18 cellular contexts compared by ENCODE assay signal in the genomic region with DNA sequence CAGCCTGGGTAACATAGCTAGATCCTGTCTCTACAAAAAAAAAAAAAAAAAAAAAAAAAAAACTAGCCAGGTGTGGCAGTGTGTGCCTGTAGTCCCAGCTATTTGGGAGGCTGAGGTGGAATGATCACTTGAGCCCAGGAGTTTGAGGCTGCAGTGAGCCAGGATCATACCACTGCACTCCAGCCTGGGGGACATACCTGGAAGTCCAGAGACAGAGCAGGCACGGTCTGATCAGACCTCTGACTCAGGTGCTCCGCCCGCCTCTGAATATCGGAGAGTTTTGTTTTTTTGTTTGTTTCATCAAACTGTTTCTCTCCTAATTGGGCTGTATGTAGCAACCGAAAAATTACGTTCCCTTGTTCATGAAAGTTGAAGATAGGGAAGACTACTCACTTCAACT. TPM values are rescaled to one million over a fixed set of nuclear protein-coding genes. Genes with fewer than 3 reads are reported as not detected.
DNase-seq lines count a peak whose midpoint lies in the region; ATAC-seq and TF ChIP-seq lines count a peak whose summit lies in the region.
"Had no signal": no experiment of that assay in that cellular context is flagged by ENCODE, and none has a peak within 500 bp of the region (broad histone marks: within the 10 kb centered on the region; RNA-seq: fewer than 3 reads in every experiment).

No MANE protein-coding gene starts in this region.

- ATAC-seq in HG03095 (IDR thresholded peaks at IDR 0.05; ENCODE audit: unreplicated experiment): no peak
- ATAC-seq in right cardiac atrium: no peak
- ATAC-seq in HG02970 (IDR thresholded peaks at IDR 0.05; ENCODE audit: low FRiP score, unreplicated experiment): no peak
- ATAC-seq: PC-3 had no signal

- H3K14ac ChIP-seq in trophoblast cell (ENCODE audit: low read length): no peak overlapping the region

- H4K91ac ChIP-seq in trophoblast cell (ENCODE audit: low read depth, low read length): no peak overlapping the region

- no peaks in the 10 kb centered on the region for H3K27me3 Mint-ChIP-seq in activated naive CD8-positive, alpha-beta T cell treated with anti-CD3 and anti-CD28 coated beads for 36 hours

- H3K36me3 Mint-ChIP-seq in activated naive CD8-positive, alpha-beta T cell treated with anti-CD3 and anti-CD28 coated beads for 36 hours: peaks cover 12% of the 10 kb centered on the region
- H3K36me3 Mint-ChIP-seq: CD14-positive monocyte had no signal

- no peaks in the 10 kb centered on the region for H3K27me3 ChIP-seq in GM23248 (replicated peaks; ENCODE audit: insufficient read depth)
- H3K27me3 ChIP-seq in Loucy (ENCODE audit: insufficient read depth, low read length, poor library complexity, severe bottlenecking): no peaks in the 10 kb centered on the region
- H3K27me3 ChIP-seq in trophoblast cell (ENCODE audit: insufficient read depth, low read length): no peaks in the 10 kb centered on the region
- H3K27me3 ChIP-seq in right cardiac atrium (ENCODE audit: control insufficient read depth, insufficient read depth): no peaks in the 10 kb centered on the region

- H3K4ac ChIP-seq in trophoblast cell (ENCODE audit: low read depth, low read length): no peak overlapping the region

- in situ Hi-C loops in GM23248 (cut with MboI): no loop called here

- H4K20me1 ChIP-seq in GM23248 (ENCODE audit: insufficient read depth) (no peaks in the 10 kb centered on the region), Loucy (ENCODE audit: insufficient read depth, low read length, poor library complexity, severe bottlenecking) (no peaks in the 10 kb centered on the region)

- H2BK120ac ChIP-seq in trophoblast cell (ENCODE audit: insufficient read depth, low read length, poor library complexity): no peak overlapping the region

- H2BK5ac ChIP-seq in trophoblast cell (ENCODE audit: low read depth, low read length, poor library complexity): no peak overlapping the region

- no peak for TF ChIP-seq CTCF in Loucy (conservative IDR thresholded peaks at IDR 0.05; ENCODE audit: low read length)

- no peaks in the 10 kb centered on the region for H3K79me1 ChIP-seq in trophoblast cell (ENCODE audit: low read length)

- H3K4me1 ChIP-seq in GM23248 (ENCODE audit: insufficient read depth) (peaks cover 27% of the 10 kb centered on the region), Loucy (ENCODE audit: insufficient read depth, low read length, poor library complexity, severe bottlenecking) (peaks cover 20% of the 10 kb centered on the region), trophoblast cell (ENCODE audit: control insufficient read depth in 1 of 2, insufficient read depth in 2 of 2, low read length in 2 of 2) (no peaks in the 10 kb centered on the region), right cardiac atrium (ENCODE audit: control insufficient read depth, insufficient read depth, low read length) (peaks cover 2% of the 10 kb centered on the region)

- DNase-seq in GM23248 (no peak), trophoblast cell (peak; percentile 87 to 89), right cardiac atrium (no peak), NCI-H2227 (lab: John Stamatoyannopoulos, UW; ENCODE audit: unreplicated experiment) (no peak)
- no peak for DNase-seq in activated naive CD8-positive, alpha-beta T cell treated with anti-CD3 and anti-CD28 coated beads for 36 hours
- DNase-seq: GDM1, KBM-7, NCI-H1694, NCI-H2081, NCI-H2171, NCI-H446 treated with DMSO at 0.1 percent for 48 hours, NCI-H526 treated with DMSO at 0.1 percent for 48 hours, PC-3, Right ventricle myocardium superior had no signal

- H3K18ac ChIP-seq in trophoblast cell (ENCODE audit: low read length): no peak overlapping the region

- H2AFZ ChIP-seq in GM23248: peak overlapping the region; percentile 61
- peak overlapping the region; percentile 65 for H2AFZ ChIP-seq in Loucy (ENCODE audit: low read length)
- no peak overlapping the region for H2AFZ ChIP-seq in trophoblast cell (ENCODE audit: insufficient read depth, low read length, poor library complexity)

- peak overlapping the region; percentile 81 for H3K27ac Mint-ChIP-seq in activated naive CD8-positive, alpha-beta T cell treated with anti-CD3 and anti-CD28 coated beads for 36 hours
- H3K27ac Mint-ChIP-seq: CD14-positive monocyte had no signal

- H3F3A ChIP-seq in GM23248 (ENCODE audit: insufficient read depth) (peaks cover 29% of the 10 kb centered on the region), Loucy (ENCODE audit: low read depth) (no peaks in the 10 kb centered on the region)

- H3K9me3 ChIP-seq in GM23248 (ENCODE audit: low read depth) (no peaks in the 10 kb centered on the region), Loucy (ENCODE audit: insufficient read depth, low read depth, low read length) (no peaks in the 10 kb centered on the region), trophoblast cell (ENCODE audit: insufficient read depth, low read depth, low read length) (no peaks in the 10 kb centered on the region), right cardiac atrium (ENCODE audit: control insufficient read depth, low read length) (no peaks in the 10 kb centered on the region)

- no peak overlapping the region for H3K4me2 ChIP-seq in GM23248 (ENCODE audit: unreplicated experiment)
- H3K4me2 ChIP-seq in Loucy (ENCODE audit: low read depth, low read length, poor library complexity, severe bottlenecking): peak overlapping the region; percentile 41
- no peak overlapping the region for H3K4me2 ChIP-seq in trophoblast cell (ENCODE audit: low read length)

- no peak overlapping the region for H3K4me3 Mint-ChIP-seq in activated naive CD8-positive, alpha-beta T cell treated with anti-CD3 and anti-CD28 coated beads for 36 hours
- H3K4me3 Mint-ChIP-seq: CD14-positive monocyte had no signal

- intact Hi-C loops in right cardiac atrium (cut with DNase I): loop anchor here in 1 of 4 donors (5.0 kb wide), 1 partner anchor 43 kb away; no protein-coding TSS in a partner anchor

- H3K9me3 Mint-ChIP-seq in activated naive CD8-positive, alpha-beta T cell treated with anti-CD3 and anti-CD28 coated beads for 36 hours: no peaks in the 10 kb centered on the region

- H2AK5ac ChIP-seq in trophoblast cell (ENCODE audit: low read length): no peak overlapping the region

- H4K8ac ChIP-seq in trophoblast cell (ENCODE audit: low read depth, low read length): no peak overlapping the region

- no peaks in the 10 kb centered on the region for H3K79me2 ChIP-seq in GM23248 (ENCODE audit: insufficient read depth)
- H3K79me2 ChIP-seq in Loucy (ENCODE audit: insufficient read depth, low read length): no peaks in the 10 kb centered on the region
- no peaks in the 10 kb centered on the region for H3K79me2 ChIP-seq in trophoblast cell (ENCODE audit: control insufficient read depth, insufficient read depth, low read length, poor library complexity)

- peaks cover 30% of the 10 kb centered on the region for H3K4me1 Mint-ChIP-seq in activated naive CD8-positive, alpha-beta T cell treated with anti-CD3 and anti-CD28 coated beads for 36 hours

- no peak overlapping the region for H3K23ac ChIP-seq in trophoblast cell (ENCODE audit: low read length)

- H3K4me3 ChIP-seq in GM23248: no peak overlapping the region
- H3K4me3 ChIP-seq in Loucy (ENCODE audit: low read length, poor library complexity, severe bottlenecking): no peak overlapping the region
- no peak overlapping the region for H3K4me3 ChIP-seq in trophoblast cell (ENCODE audit: low read depth, low read length)
- no peak overlapping the region for H3K4me3 ChIP-seq in right cardiac atrium (ENCODE audit: low read length)

- H4K12ac ChIP-seq in trophoblast cell (ENCODE audit: low read depth, low read length): no peak overlapping the region

- WGBS in GM23248 (ENCODE audit: low coverage in 1 of 2, low lambda C conversion rate in 2 of 2, missing lambda C conversion rate in 2 of 2), 2 experiments: 95 to 98% methylated on average over 6 of the region's 6 CpGs
- no CpG with 5 or more reads among the region's 6 CpGs for WGBS in trophoblast cell (ENCODE audit: extremely low coverage, insufficient coverage, insufficient read length)
- WGBS in right cardiac atrium: 96% methylated on average over 6 of the region's 6 CpGs

- H3K9me2 ChIP-seq in GM23248 (ENCODE audit: insufficient read depth): no peaks in the 10 kb centered on the region
- H3K9me2 ChIP-seq in Loucy (replicated peaks; ENCODE audit: low read depth, low read length): no peaks in the 10 kb centered on the region

- H3K27ac ChIP-seq in GM23248: no peak overlapping the region
- H3K27ac ChIP-seq in trophoblast cell (ENCODE audit: low read depth, low read length): no peak overlapping the region
- no peak overlapping the region for H3K27ac ChIP-seq in right cardiac atrium (ENCODE audit: low read length)

- no peak overlapping the region for H2BK12ac ChIP-seq in trophoblast cell (ENCODE audit: low read length)

- H3K9ac ChIP-seq in GM23248: no peak overlapping the region
- no peak overlapping the region for H3K9ac ChIP-seq in Loucy (ENCODE audit: low read depth, low read length, poor library complexity, severe bottlenecking)
- no peak overlapping the region for H3K9ac ChIP-seq in trophoblast cell (ENCODE audit: low read length)

- no peaks in the 10 kb centered on the region for H3K36me3 ChIP-seq in GM23248 (ENCODE audit: low read depth)
- no peaks in the 10 kb centered on the region for H3K36me3 ChIP-seq in Loucy (ENCODE audit: insufficient read depth, low read length)
- H3K36me3 ChIP-seq in trophoblast cell (ENCODE audit: control insufficient read depth in 1 of 2, insufficient read depth in 2 of 2, low read length in 2 of 2): no peaks in the 10 kb centered on the region

RNA-seq across cellular contexts. Expression of a gene that starts 49.2 kb away (rescaled TPM):
- total RNA-seq in GM23248 (2014; rRNA removed; shearing (Covaris generic)): 0.22 TPM in 1 of 2 replicates, not detected in the other
- polyA plus RNA-seq in GM23248 (2016; fragmentation: Nextera tagmentation; extraction: Ambion mirVana) (0.18 and 0.23 TPM in 2 replicates), right cardiac atrium (22.7 TPM)
- total RNA-seq in activated naive CD8-positive, alpha-beta T cell treated with anti-CD3 and anti-CD28 coated beads for 36 hours: 1 to 10 TPM; 5.5 to 5.8 TPM
- 0.03 and 0.04 TPM in 2 replicates for polyA plus RNA-seq in trophoblast cell (2013)
- 10 to 100 TPM; 38.2 to 61.6 (median 49.6) TPM for total RNA-seq in right cardiac atrium

Comparison
In these comparisons a context has a peak if more than half of its experiments do, and no peak if none do; other contexts are left out.
1. DNase-seq: peak in trophoblast cell (2 of 2); none in GM23248 (single experiment), activated naive CD8-positive, alpha-beta T cell treated with anti-CD3 and anti-CD28 coated beads for 36 hours (single experiment), right cardiac atrium (0 of 3) and NCI-H2227 (single experiment).
2. RNA of a gene that starts 49.2 kb away (total RNA-seq): 38.2 to 61.6 TPM in right cardiac atrium; 5.5 to 5.8 TPM in activated naive CD8-positive, alpha-beta T cell treated with anti-CD3 and anti-CD28 coated beads for 36 hours and 0.22 TPM in GM23248; every median in the first group is over 4 times any median in the second.